1 cellular context compared by ENCODE assay signal in the genomic region with DNA sequence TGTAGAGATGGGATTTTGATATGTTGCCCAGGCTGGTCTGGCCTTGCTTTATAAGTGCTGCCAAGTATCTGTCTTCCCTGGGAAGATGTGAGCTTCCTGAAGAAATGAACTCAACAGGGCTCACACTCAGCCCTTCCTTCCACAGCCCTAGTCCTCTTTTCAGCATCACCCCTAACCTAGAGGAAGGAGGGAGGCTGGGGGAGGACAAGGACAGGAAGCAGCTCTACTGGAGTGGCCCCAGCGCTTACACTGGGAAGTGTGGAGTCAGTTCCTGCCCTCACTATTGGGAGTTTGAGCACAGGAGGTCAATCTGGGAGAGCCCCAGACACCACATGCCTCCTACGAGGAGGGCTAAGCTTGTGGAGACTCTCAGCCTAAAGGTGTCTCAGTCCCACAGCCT.
TF ChIP-seq lines count a peak whose summit lies in the region.

No MANE protein-coding gene starts in this region.

TF ChIP-seq in IMR-90, 13 proteins besides CTCF, POLR2A, EP300 and RAD21:
- no peak for TF ChIP-seq RCOR1 (IDR thresholded peaks at IDR 0.05; ENCODE audit: insufficient replicate concordance, low read length)
- TF ChIP-seq MAZ (IDR thresholded peaks at IDR 0.05; ENCODE audit: borderline replicate concordance, low read depth, low read length), result no peak
- TF ChIP-seq NFE2L2 (IDR thresholded peaks at IDR 0.05; ENCODE audit: low read depth, low read length), result no peak
- TF ChIP-seq, protein P1, sequence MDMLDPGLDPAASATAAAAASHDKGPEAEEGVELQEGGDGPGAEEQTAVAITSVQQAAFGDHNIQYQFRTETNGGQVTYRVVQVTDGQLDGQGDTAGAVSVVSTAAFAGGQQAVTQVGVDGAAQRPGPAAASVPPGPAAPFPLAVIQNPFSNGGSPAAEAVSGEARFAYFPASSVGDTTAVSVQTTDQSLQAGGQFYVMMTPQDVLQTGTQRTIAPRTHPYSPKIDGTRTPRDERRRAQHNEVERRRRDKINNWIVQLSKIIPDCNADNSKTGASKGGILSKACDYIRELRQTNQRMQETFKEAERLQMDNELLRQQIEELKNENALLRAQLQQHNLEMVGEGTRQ (IDR thresholded peaks at IDR 0.05; ENCODE audit: low read depth, low read length), result no peak
- TF ChIP-seq, protein P2, sequence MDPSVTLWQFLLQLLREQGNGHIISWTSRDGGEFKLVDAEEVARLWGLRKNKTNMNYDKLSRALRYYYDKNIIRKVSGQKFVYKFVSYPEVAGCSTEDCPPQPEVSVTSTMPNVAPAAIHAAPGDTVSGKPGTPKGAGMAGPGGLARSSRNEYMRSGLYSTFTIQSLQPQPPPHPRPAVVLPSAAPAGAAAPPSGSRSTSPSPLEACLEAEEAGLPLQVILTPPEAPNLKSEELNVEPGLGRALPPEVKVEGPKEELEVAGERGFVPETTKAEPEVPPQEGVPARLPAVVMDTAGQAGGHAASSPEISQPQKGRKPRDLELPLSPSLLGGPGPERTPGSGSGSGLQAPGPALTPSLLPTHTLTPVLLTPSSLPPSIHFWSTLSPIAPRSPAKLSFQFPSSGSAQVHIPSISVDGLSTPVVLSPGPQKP (IDR thresholded peaks at IDR 0.05; ENCODE audit: borderline replicate concordance, low read depth, low read length), result no peak
- no peak for TF ChIP-seq BHLHE40 (IDR thresholded peaks at IDR 0.05; ENCODE audit: low read depth, low read length)
- no peak for TF ChIP-seq CEBPB (IDR thresholded peaks at IDR 0.05; ENCODE audit: low read depth, low read length)
- TF ChIP-seq SMC3 (IDR thresholded peaks at IDR 0.05; ENCODE audit: low read depth, low read length), result no peak
- no peak for TF ChIP-seq FOS (IDR thresholded peaks at IDR 0.05; ENCODE audit: low read depth, low read length)
- TF ChIP-seq RFX5 (IDR thresholded peaks at IDR 0.05; ENCODE audit: low read depth, low read length), result no peak
- no peak for TF ChIP-seq CHD1 (IDR thresholded peaks at IDR 0.05; ENCODE audit: low read depth, low read length)
- TF ChIP-seq MXI1 (IDR thresholded peaks at IDR 0.05; ENCODE audit: borderline replicate concordance, low read depth, low read length), result no peak
